In the genomic region with DNA sequence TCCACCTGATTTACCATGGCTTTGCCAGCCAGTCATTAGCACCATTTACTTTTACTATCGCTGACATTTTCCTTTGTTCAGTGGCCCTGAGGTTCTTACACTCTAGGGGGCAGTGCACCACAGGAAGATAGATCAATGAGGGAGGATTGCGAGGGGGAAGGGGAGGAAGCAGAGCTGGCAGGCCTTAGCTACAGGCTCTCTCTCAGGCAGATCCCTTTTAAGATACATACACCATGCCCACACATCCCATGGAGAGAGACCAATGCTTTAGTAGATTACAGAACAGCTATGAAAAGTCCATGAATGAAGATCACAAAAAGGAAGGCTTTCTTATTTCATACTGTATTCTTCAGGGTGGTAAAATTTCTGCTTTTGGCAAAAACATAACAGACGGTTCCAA, we compare ENCODE assay signal across 8 cellular contexts. TPM values are rescaled to one million over a fixed set of nuclear protein-coding genes. Genes with fewer than 3 reads are reported as not detected.
DNase-seq lines count a peak whose midpoint lies in the region; ATAC-seq and TF ChIP-seq lines count a peak whose summit lies in the region.

No MANE protein-coding gene starts in this region.

- peaks cover 6% of the 10 kb centered on the region for H3K36me3 ChIP-seq in MG63

- H3K9me3 ChIP-seq in MG63, result no peaks in the 10 kb centered on the region

- peaks cover 1% of the 10 kb centered on the region for H3K36me3 Mint-ChIP-seq in activated naive CD8-positive, alpha-beta T cell
- H3K36me3 Mint-ChIP-seq in glutamatergic neuron (ENCODE audit: unreplicated experiment), result no peaks in the 10 kb centered on the region

- ATAC-seq in GM19324 (IDR thresholded peaks at IDR 0.05; ENCODE audit: low FRiP score, unreplicated experiment), result no peak

- DNase-seq in GM04503 (ENCODE audit: low read depth), result peak; percentile 13
- peak; percentile 54 for DNase-seq in HCEC 1CT
- DNase-seq in MG63, result peak; percentile 21
- peak; percentile 68 for DNase-seq in SHP77 treated with DMSO at 0.1 percent for 48 hours (lab: John Stamatoyannopoulos, UW)
- peak; percentile 63 for DNase-seq in glutamatergic neuron
- DNase-seq in pulmonary artery endothelial cell (ENCODE audit: low read depth, low spot score), result peak; percentile 66

- H3K27ac Mint-ChIP-seq in activated naive CD8-positive, alpha-beta T cell, result peak overlapping the region; percentile 67
- H3K27ac Mint-ChIP-seq in glutamatergic neuron (ENCODE audit: unreplicated experiment), result peak overlapping the region; percentile 16

- H3K4me3 Mint-ChIP-seq in activated naive CD8-positive, alpha-beta T cell, result no peak overlapping the region
- no peak overlapping the region for H3K4me3 Mint-ChIP-seq in glutamatergic neuron (ENCODE audit: unreplicated experiment)

- no peaks in the 10 kb centered on the region for H3K27me3 ChIP-seq in MG63

- no peaks in the 10 kb centered on the region for H3K27me3 Mint-ChIP-seq in activated naive CD8-positive, alpha-beta T cell
- H3K27me3 Mint-ChIP-seq in glutamatergic neuron (ENCODE audit: unreplicated experiment), result no peaks in the 10 kb centered on the region

- peaks cover 5% of the 10 kb centered on the region for H3K4me1 Mint-ChIP-seq in activated naive CD8-positive, alpha-beta T cell (ENCODE audit: low read depth)
- peaks cover 21% of the 10 kb centered on the region for H3K4me1 Mint-ChIP-seq in glutamatergic neuron (ENCODE audit: low read depth, unreplicated experiment)

- TF ChIP-seq CTCF in glutamatergic neuron (IDR thresholded peaks at IDR 0.05; ENCODE audit: partially characterized antibody, unreplicated experiment), result peak; percentile 62

- H3K4me3 ChIP-seq in MG63, result no peak overlapping the region

- H3K9me3 Mint-ChIP-seq in activated naive CD8-positive, alpha-beta T cell (ENCODE audit: low read depth), result no peaks in the 10 kb centered on the region
- H3K9me3 Mint-ChIP-seq in glutamatergic neuron (ENCODE audit: unreplicated experiment), result no peaks in the 10 kb centered on the region

RNA-seq across cellular contexts. Expression of a gene that starts 47.4 kb away (rescaled TPM):
- 1.3 and 2.1 TPM in 2 replicates for total RNA-seq in MG63 (2014; rRNA removed; shearing (Covaris generic); ENCODE audit: low replicate concordance)
- total RNA-seq in glutamatergic neuron (ENCODE audit: unreplicated experiment), result 9.5 TPM
- 33.9 and 38.3 TPM in 2 replicates for total RNA-seq in pulmonary artery endothelial cell

RNA-seq across cellular contexts. Expression of a gene that starts 53.6 kb away (rescaled TPM):
- not detected in 2 replicates for total RNA-seq in MG63 (2014; rRNA removed; shearing (Covaris generic); ENCODE audit: low replicate concordance)
- not detected for total RNA-seq in glutamatergic neuron (ENCODE audit: unreplicated experiment)
- not detected in 2 replicates for total RNA-seq in pulmonary artery endothelial cell

Comparison
In these comparisons a context has a peak if more than half of its experiments do, and no peak if none do; other contexts are left out.
1. DNase-seq: peak in every context shown above with its lines; median percentile 68 in SHP77 treated with DMSO at 0.1 percent for 48 hours; 66 in pulmonary artery endothelial cell; 63 in glutamatergic neuron; 54 in HCEC 1CT; 21 in MG63; 13 in GM04503.